ENCODE assay signal across 13 cellular contexts in genomic region chr3:177835008-177835407, GRCh38.
DNase-seq lines count a peak whose midpoint lies in the region; ATAC-seq and TF ChIP-seq lines count a peak whose summit lies in the region.
"Had no signal": no experiment of that assay in that cellular context is flagged by ENCODE, and none has a peak within 500 bp of the region (broad histone marks: within the 10 kb centered on the region; RNA-seq: fewer than 3 reads in every experiment).

No MANE protein-coding gene starts in this region.

- no peaks in the 10 kb centered on the region for H3K36me3 ChIP-seq in WERI-Rb-1
- H3K36me3 ChIP-seq: prostate gland, thoracic aorta had no signal

- H3K4me3 ChIP-seq in WERI-Rb-1 (ENCODE audit: low read depth, low read length): no peak overlapping the region
- H3K4me3 ChIP-seq: GM12878, prostate gland, thoracic aorta had no signal

- no peak overlapping the region for H3K4me3 Mint-ChIP-seq in naive thymus-derived CD8-positive, alpha-beta T cell

- H3K27me3 ChIP-seq in WERI-Rb-1 (ENCODE audit: insufficient read depth, low read depth, severe bottlenecking): no peaks in the 10 kb centered on the region

- peak overlapping the region; percentile 81 for H3K27ac ChIP-seq in WERI-Rb-1
- H3K27ac ChIP-seq: prostate gland, thoracic aorta, VCaP had no signal

- no peak for TF ChIP-seq CTCF in WERI-Rb-1 (IDR thresholded peaks at IDR 0.05; ENCODE audit: low read depth, low read length)

- H3K36me3 Mint-ChIP-seq in naive thymus-derived CD8-positive, alpha-beta T cell: no peaks in the 10 kb centered on the region

- POLR2A ChIA-PET in naive thymus-derived CD8-positive, alpha-beta T cell (lab: Charles Lee): no interaction called here

- no peak overlapping the region for H3K27ac Mint-ChIP-seq in naive thymus-derived CD8-positive, alpha-beta T cell

- H3K4me1 Mint-ChIP-seq in naive thymus-derived CD8-positive, alpha-beta T cell: peaks cover 0 to 8% (median 3%) of the 10 kb centered on the region in 4 donors

- DNase-seq in DMS153 (lab: John Stamatoyannopoulos, UW) (peak; percentile 89), NCI-H1417 treated with DMSO at 0.1 percent for 48 hours (lab: John Stamatoyannopoulos, UW) (peak; percentile 45), WERI-Rb-1 (peak; percentile 91), left kidney (ENCODE audit: low read depth, low spot score) (peak; percentile 39), occipital lobe (lab: John Stamatoyannopoulos, UW) (no peak)
- DNase-seq in naive thymus-derived CD8-positive, alpha-beta T cell: no peak
- DNase-seq: effector memory CD4-positive, alpha-beta T cell had no signal

- H3K27me3 Mint-ChIP-seq in naive thymus-derived CD8-positive, alpha-beta T cell: no peaks in the 10 kb centered on the region

- ATAC-seq in naive thymus-derived CD8-positive, alpha-beta T cell: no peak
- ATAC-seq in GM19023 (IDR thresholded peaks at IDR 0.05; ENCODE audit: unreplicated experiment) (no peak), HG03520 (IDR thresholded peaks at IDR 0.05; ENCODE audit: unreplicated experiment) (no peak)
- ATAC-seq: GM12878 had no signal

- no peaks in the 10 kb centered on the region for H3K9me3 Mint-ChIP-seq in naive thymus-derived CD8-positive, alpha-beta T cell

- H3K9me3 ChIP-seq in WERI-Rb-1 (ENCODE audit: severe bottlenecking): no peaks in the 10 kb centered on the region
- H3K9me3 ChIP-seq: prostate gland, thoracic aorta had no signal

Comparison
In these comparisons a context has a peak if more than half of its experiments do, and no peak if none do; other contexts are left out.
1. DNase-seq: peak in DMS153 (single experiment), NCI-H1417 treated with DMSO at 0.1 percent for 48 hours (single experiment), WERI-Rb-1 (single experiment) and left kidney (single experiment); none in occipital lobe (single experiment) and naive thymus-derived CD8-positive, alpha-beta T cell (0 of 10).